Comparison of ENCODE assay signal across 2 cellular contexts in genomic region chr19:14402298-14402697, GRCh38.
TF ChIP-seq lines count a peak whose summit lies in the region.

No MANE protein-coding gene starts in this region.

TF ChIP-seq in IMR-90, 13 proteins besides CTCF, POLR2A, EP300 and RAD21:
- TF ChIP-seq MAZ (IDR thresholded peaks at IDR 0.05; ENCODE audit: borderline replicate concordance, low read depth, low read length), result peak; percentile 49; the same call in 1 of the 2 replicates

TF ChIP-seq in SK-N-SH, 30 proteins besides CTCF, POLR2A, EP300 and RAD21:
- TF ChIP-seq FOSL2 (IDR thresholded peaks at IDR 0.05; ENCODE audit: borderline replicate concordance, low read depth), result peak; percentile 50; the same call in 1 of the 2 replicates
